27 cellular contexts compared by ENCODE assay signal in genomic region chr1:52263153-52263910, GRCh38.
DNase-seq lines count a peak whose midpoint lies in the region; ATAC-seq and TF ChIP-seq lines count a peak whose summit lies in the region.
"Had no signal": no experiment of that assay in that cellular context is flagged by ENCODE, and none has a peak within 500 bp of the region (broad histone marks: within the 10 kb centered on the region; RNA-seq: fewer than 3 reads in every experiment).

No MANE protein-coding gene starts in this region.

- DNase-seq in MG63 (peak; percentile 23), colonic mucosa (no peak), right lobe of liver (no peak), OCI-M2 (lab: John Stamatoyannopoulos, UW; ENCODE audit: unreplicated experiment) (no peak), dedifferentiated amniotic fluid mesenchymal stem cell (ENCODE audit: extremely low spot score) (no peak), body of pancreas (no peak), WTC11 (ENCODE audit: low spot score) (no peak)
- DNase-seq: activated naive CD4-positive, alpha-beta T cell; activated T-cell treated with anti-CD3 and anti-CD28 coated beads, Interleukin-2, amount 50 U/mL, for 72 hours; AML-193; CD8-positive, alpha-beta T cell; DMS 273 treated with DMSO at 0.1 percent for 48 hours; gastrocnemius medialis; hypothalamus; immature natural killer cell; left ventricle myocardium superior; midbrain; naive thymus-derived CD8-positive, alpha-beta T cell; NCI-H1436; NCI-H446 treated with DMSO at 0.1 percent for 48 hours; nucleus accumbens; OCI-M1 had no signal

- H3K27ac Mint-ChIP-seq in WTC11, result no peak overlapping the region
- H3K27ac Mint-ChIP-seq: activated T-cell treated with anti-CD3 and anti-CD28 coated beads, Interleukin-2, amount 50 U/mL, for 72 hours; CD8-positive, alpha-beta T cell; immature natural killer cell; naive thymus-derived CD8-positive, alpha-beta T cell; T-helper 2 cell treated with Interferon-gamma antibody and Interleukin-4, amounts not matched to agents 5 μg/mL and 100 μg/mL, for 36 hours had no signal

- no peaks in the 10 kb centered on the region for H3K27me3 ChIP-seq in MG63
- H3K27me3 ChIP-seq in colonic mucosa, result no peaks in the 10 kb centered on the region
- H3K27me3 ChIP-seq in right lobe of liver, result no peaks in the 10 kb centered on the region
- H3K27me3 ChIP-seq in body of pancreas, result no peaks in the 10 kb centered on the region
- H3K27me3 ChIP-seq: gastrocnemius medialis, tibial nerve had no signal

- no peaks in the 10 kb centered on the region for H3K9me3 ChIP-seq in MG63
- no peaks in the 10 kb centered on the region for H3K9me3 ChIP-seq in colonic mucosa
- H3K9me3 ChIP-seq in right lobe of liver, result no peaks in the 10 kb centered on the region
- no peaks in the 10 kb centered on the region for H3K9me3 ChIP-seq in body of pancreas
- H3K9me3 ChIP-seq: A549, gastrocnemius medialis, tibial nerve had no signal

- H3K4me1 Mint-ChIP-seq in WTC11, result peaks cover 10% of the 10 kb centered on the region
- H3K4me1 Mint-ChIP-seq: immature natural killer cell had no signal

- CTCF ChIA-PET in WTC11 (lab: Charles Lee), result no interaction called here

- no peaks in the 10 kb centered on the region for H3K27me3 Mint-ChIP-seq in WTC11 (ENCODE audit: low read depth)

- H3K9me3 Mint-ChIP-seq in WTC11, result no peaks in the 10 kb centered on the region
- H3K9me3 Mint-ChIP-seq: activated T-cell treated with anti-CD3 and anti-CD28 coated beads, Interleukin-2, amount 50 U/mL, for 72 hours; CD8-positive, alpha-beta T cell; immature natural killer cell; naive thymus-derived CD8-positive, alpha-beta T cell; T-helper 2 cell treated with Interferon-gamma antibody and Interleukin-4, amounts not matched to agents 5 μg/mL and 100 μg/mL, for 36 hours had no signal

- H3K4me1 ChIP-seq in colonic mucosa, result no peaks in the 10 kb centered on the region
- peaks cover 0 to 14% (median 0%) of the 10 kb centered on the region in 4 donors for H3K4me1 ChIP-seq in right lobe of liver
- peaks cover 6% of the 10 kb centered on the region for H3K4me1 ChIP-seq in body of pancreas
- H3K4me1 ChIP-seq: gastrocnemius medialis had no signal

- no peak overlapping the region for H3K9ac ChIP-seq in colonic mucosa (ENCODE audit: low read depth in 2 of 2, low read length in 2 of 2)
- H3K9ac ChIP-seq: KMS-11 had no signal

- intact Hi-C loops in colonic mucosa (cut with DNase I), result no loop called here
- intact Hi-C loops in right lobe of liver (cut with DNase I), result no loop called here
- intact Hi-C loops in body of pancreas (cut with DNase I), result no loop called here

- no peak for TF ChIP-seq POLR2A in right lobe of liver (IDR thresholded peaks at IDR 0.05)
- no peak for TF ChIP-seq POLR2A in body of pancreas (IDR thresholded peaks at IDR 0.05)

- no peak for TF ChIP-seq CTCF in C4-2B (conservative IDR thresholded peaks at IDR 0.05)
- TF ChIP-seq CTCF in colonic mucosa (IDR thresholded peaks at IDR 0.05), result no peak
- no peak for TF ChIP-seq CTCF in right lobe of liver (IDR thresholded peaks at IDR 0.05)
- TF ChIP-seq CTCF in body of pancreas (IDR thresholded peaks at IDR 0.05), result no peak
- TF ChIP-seq CTCF in WTC11 (IDR thresholded peaks at IDR 0.05), result no peak

- H3K36me3 Mint-ChIP-seq in WTC11, result no peaks in the 10 kb centered on the region
- H3K36me3 Mint-ChIP-seq: immature natural killer cell had no signal

- H3K4me3 ChIP-seq in MG63 (no peak overlapping the region), colonic mucosa (no peak overlapping the region), right lobe of liver (no peak overlapping the region), body of pancreas (no peak overlapping the region)
- H3K4me3 ChIP-seq: A549, gastrocnemius medialis, tibial nerve had no signal

- ATAC-seq in right lobe of liver (peak in 3 of 4 donors; percentile 40 to 74 (median 64)), body of pancreas (no peak), WTC11 (no peak)
- ATAC-seq: A549; activated T-cell treated with anti-CD3 and anti-CD28 coated beads, Interleukin-2, amount 50 U/mL, for 72 hours; CD8-positive, alpha-beta T cell; gastrocnemius medialis; left ventricle myocardium superior; naive thymus-derived CD8-positive, alpha-beta T cell had no signal

- H3K4me3 Mint-ChIP-seq in WTC11, result no peak overlapping the region
- H3K4me3 Mint-ChIP-seq: activated T-cell treated with anti-CD3 and anti-CD28 coated beads, Interleukin-2, amount 50 U/mL, for 72 hours; CD8-positive, alpha-beta T cell; immature natural killer cell; naive thymus-derived CD8-positive, alpha-beta T cell; T-helper 2 cell treated with Interferon-gamma antibody and Interleukin-4, amounts not matched to agents 5 μg/mL and 100 μg/mL, for 36 hours had no signal

- H3K36me3 ChIP-seq in MG63 (no peaks in the 10 kb centered on the region; the same call in none of the 2 replicates), colonic mucosa (no peaks in the 10 kb centered on the region), right lobe of liver (no peaks in the 10 kb centered on the region), body of pancreas (replicated peaks in 1 of 2; ENCODE audit: insufficient read depth in 1 of 2, low read depth in 2 of 2) (no peaks in the 10 kb centered on the region)

- peak overlapping the region; percentile 46 for H3K27ac ChIP-seq in C4-2B
- H3K27ac ChIP-seq in colonic mucosa, result peak overlapping the region; percentile 14
- no peak overlapping the region for H3K27ac ChIP-seq in right lobe of liver
- no peak overlapping the region for H3K27ac ChIP-seq in body of pancreas
- H3K27ac ChIP-seq: A549, gastrocnemius medialis, KMS-11, tibial nerve had no signal

- POLR2A ChIA-PET in WTC11 (lab: Charles Lee), result no interaction called here

- 38% methylated on average over 3 of the region's 3 CpGs for WGBS in right lobe of liver (ENCODE audit: insufficient coverage, low coverage, low lambda C conversion rate, missing lambda C conversion rate)
- 29 to 34% methylated on average over 3 of the region's 3 CpGs for WGBS in body of pancreas, 2 donors

TF ChIP-seq in WTC11, 78 proteins besides CTCF, POLR2A, EP300 and RAD21:
- TF ChIP-seq NR3C1 (CRISPR knock-in tag; conservative IDR thresholded peaks at IDR 0.05; ENCODE audit: low read depth) (no peak), SMAD3 (CRISPR knock-in tag; IDR thresholded peaks at IDR 0.05; ENCODE audit: borderline replicate concordance) (no peak), PRRX2 (CRISPR knock-in tag; IDR thresholded peaks at IDR 0.05) (no peak), NFATC4 (CRISPR knock-in tag; IDR thresholded peaks at IDR 0.05) (no peak), ZNF425 (CRISPR knock-in tag; conservative IDR thresholded peaks at IDR 0.05) (no peak), ZNF121 (CRISPR knock-in tag; IDR thresholded peaks at IDR 0.05) (no peak), CDX4 (CRISPR knock-in tag; IDR thresholded peaks at IDR 0.05; ENCODE audit: borderline replicate concordance) (no peak), KAT7 (CRISPR knock-in tag; IDR thresholded peaks at IDR 0.05; ENCODE audit: borderline replicate concordance) (no peak), ZNF396 (CRISPR knock-in tag; IDR thresholded peaks at IDR 0.05; ENCODE audit: borderline replicate concordance) (no peak), EMX1 (CRISPR knock-in tag; IDR thresholded peaks at IDR 0.05) (no peak)

Comparison
In these comparisons a context has a peak if more than half of its experiments do, and no peak if none do; other contexts are left out.
1. H3K27ac ChIP-seq: peak in C4-2B (single experiment) and colonic mucosa (single experiment); none in right lobe of liver (0 of 3) and body of pancreas (0 of 4).
2. ATAC-seq: peak in right lobe of liver (3 of 4); none in body of pancreas (single experiment) and WTC11 (single experiment).